ENCODE assay signal across 2 cellular contexts in genomic region chr22:43951391-43951790, GRCh38.
TF ChIP-seq lines count a peak whose summit lies in the region.

No MANE protein-coding gene starts in this region.

TF ChIP-seq in GM23338, 12 proteins besides CTCF, POLR2A, EP300 and RAD21:
- TF ChIP-seq CREB1 (CRISPR knock-in tag; IDR thresholded peaks at IDR 0.05; ENCODE audit: low read depth) (no peak), ZNF462 (CRISPR knock-in tag; IDR thresholded peaks at IDR 0.05) (no peak), POLR2AphosphoS5 (IDR thresholded peaks at IDR 0.05; ENCODE audit: low read depth) (no peak), ZNF331 (CRISPR knock-in tag; IDR thresholded peaks at IDR 0.05; ENCODE audit: low read depth) (no peak), EZH2phosphoT487 (IDR thresholded peaks at IDR 0.05; ENCODE audit: unreplicated experiment) (no peak), NANOG (IDR thresholded peaks at IDR 0.05; ENCODE audit: borderline replicate concordance) (no peak), ETS1 (IDR thresholded peaks at IDR 0.05) (no peak), STAT1 (IDR thresholded peaks at IDR 0.05; ENCODE audit: unreplicated experiment) (no peak), REST (IDR thresholded peaks at IDR 0.05; ENCODE audit: unreplicated experiment) (no peak), ZNF114 (CRISPR knock-in tag; IDR thresholded peaks at IDR 0.05) (no peak), JUNB (IDR thresholded peaks at IDR 0.05; ENCODE audit: unreplicated experiment) (no peak)
TF ChIP-seq in GM23338: peak in this region for 0.

TF ChIP-seq in H1, 55 proteins besides CTCF, POLR2A, EP300 and RAD21:
- TF ChIP-seq MAFK (IDR thresholded peaks at IDR 0.05; ENCODE audit: low read depth, low read length) (no peak), SRF (IDR thresholded peaks at IDR 0.05; ENCODE audit: low read depth, low read length) (no peak), TEAD4 (IDR thresholded peaks at IDR 0.05; ENCODE audit: low read depth, low read length) (no peak), POU5F1 (IDR thresholded peaks at IDR 0.05; ENCODE audit: low read depth, low read length) (no peak), YY1 (IDR thresholded peaks at IDR 0.05; ENCODE audit: low read depth, low read length) (no peak), TBP (IDR thresholded peaks at IDR 0.05; ENCODE audit: low read depth, low read length) (no peak), BRCA1 (IDR thresholded peaks at IDR 0.05; ENCODE audit: low read depth, low read length) (no peak), JUND (IDR thresholded peaks at IDR 0.05; ENCODE audit: low read length) (no peak), SP4 (IDR thresholded peaks at IDR 0.05; ENCODE audit: low read length) (no peak), TCF12 (IDR thresholded peaks at IDR 0.05; ENCODE audit: low read depth, low read length) (no peak), SP2 (IDR thresholded peaks at IDR 0.05; ENCODE audit: low read length) (no peak), RNF2 (IDR thresholded peaks at IDR 0.05; ENCODE audit: borderline replicate concordance, low read depth, low read length, missing control alignments, poor library complexity, severe bottlenecking) (no peak), E2F6 (IDR thresholded peaks at IDR 0.05) (no peak), ATF3 (IDR thresholded peaks at IDR 0.05; ENCODE audit: insufficient read depth, low read depth, low read length) (no peak)
